23 cellular contexts compared by ENCODE assay signal in genomic region chr5:139905401-139905800, GRCh38.
A peak's percentile ranks its signal among the peaks of the same experiment; 100 is the strongest.
DNase-seq lines count a peak whose midpoint lies in the region; ATAC-seq and TF ChIP-seq lines count a peak whose summit lies in the region.
"Had no signal": no experiment of that assay in that cellular context is flagged by ENCODE, and none has a peak within 500 bp of the region (broad histone marks: within the 10 kb centered on the region; RNA-seq: fewer than 3 reads in every experiment).

No MANE protein-coding gene starts in this region.

- H3K14ac ChIP-seq in H9 (ENCODE audit: insufficient read depth, low read length), result no peak overlapping the region

- H3K27ac Mint-ChIP-seq in H9 (no peak overlapping the region), mesothelial cell of epicardium (no peak overlapping the region)
- H3K27ac Mint-ChIP-seq: activated naive CD4-positive, alpha-beta T cell treated with anti-CD3 and anti-CD28 coated beads, Interleukin-2, amount 50 U/mL, for 72 hours; activated T-helper 17 cell treated with anti-CD3 and anti-CD28 coated beads, Interleukin-2, amount 50 U/mL, for 72 hours; naive thymus-derived CD8-positive, alpha-beta T cell; stimulated activated naive B cell treated with anti-CD40 and anti-IgM and Interleukin-4, amounts not matched to agents 10 μg/mL and 1 μg/mL and 100 μg/mL, for 72 hours had no signal

- H3K9me3 ChIP-seq in H9 (ENCODE audit: control insufficient read depth, low read depth, low read length) (no peaks in the 10 kb centered on the region), gastrocnemius medialis (no peaks in the 10 kb centered on the region)
- H3K9me3 ChIP-seq: thoracic aorta had no signal

- no CpG with 5 or more reads among the region's 6 CpGs for WGBS in H9 (ENCODE audit: extremely low coverage, insufficient read length, low lambda C conversion rate)

- no peak overlapping the region for H4K8ac ChIP-seq in H9 (replicated peaks; ENCODE audit: insufficient read length, low read depth, low read length)

- no peak overlapping the region for H2BK5ac ChIP-seq in H9 (ENCODE audit: insufficient read length, low read length)

- H2AK5ac ChIP-seq in H9 (ENCODE audit: insufficient read length, low read length), result no peak overlapping the region

- H3K4me3 Mint-ChIP-seq in H9 (peak overlapping the region; percentile 60 to 76), mesothelial cell of epicardium (peak overlapping the region; percentile 57)
- H3K4me3 Mint-ChIP-seq: activated T-helper 17 cell treated with anti-CD3 and anti-CD28 coated beads, Interleukin-2, amount 50 U/mL, for 72 hours; stimulated activated naive B cell treated with anti-CD40 and anti-IgM and Interleukin-4, amounts not matched to agents 10 μg/mL and 1 μg/mL and 100 μg/mL, for 72 hours had no signal

- H2AFZ ChIP-seq in H9 (ENCODE audit: low read length), result no peak overlapping the region

- no peak overlapping the region for H3K56ac ChIP-seq in H9 (ENCODE audit: insufficient read length, low read depth, low read length)

- H3K18ac ChIP-seq in H9 (ENCODE audit: insufficient read length, low read depth, low read length), result no peak overlapping the region

- no peak overlapping the region for H2BK20ac ChIP-seq in H9 (ENCODE audit: low read depth, low read length, poor library complexity, severe bottlenecking)

- no peak overlapping the region for H4K91ac ChIP-seq in H9 (ENCODE audit: insufficient read length, low read depth, low read length)

- no peaks in the 10 kb centered on the region for H3K79me1 ChIP-seq in H9 (ENCODE audit: insufficient read depth, low read depth, low read length, poor library complexity, severe bottlenecking)

- in situ Hi-C loops in gastrocnemius medialis (cut with MboI; ENCODE audit: low sequenced_read_pairs in 4 of 4), result no loop called here

- no peak overlapping the region for H2BK15ac ChIP-seq in H9 (ENCODE audit: low read depth, low read length)

- H3K36me3 Mint-ChIP-seq in H9 (ENCODE audit: insufficient read depth in 1 of 3, low read depth in 3 of 3), result no peaks in the 10 kb centered on the region; a peak in 1 of 7 replicates
- H3K36me3 Mint-ChIP-seq in mesothelial cell of epicardium, result no peaks in the 10 kb centered on the region
- H3K36me3 Mint-ChIP-seq: activated naive CD4-positive, alpha-beta T cell treated with anti-CD3 and anti-CD28 coated beads, Interleukin-2, amount 50 U/mL, for 72 hours; naive thymus-derived CD8-positive, alpha-beta T cell; stimulated activated naive B cell treated with anti-CD40 and anti-IgM and Interleukin-4, amounts not matched to agents 10 μg/mL and 1 μg/mL and 100 μg/mL, for 72 hours had no signal

- no peak overlapping the region for H3K27ac ChIP-seq in H9 (ENCODE audit: insufficient read length, low read depth, low read length)
- H3K27ac ChIP-seq in coronary artery, result no peak overlapping the region
- no peak overlapping the region for H3K27ac ChIP-seq in gastrocnemius medialis
- H3K27ac ChIP-seq: thoracic aorta had no signal

- H4K20me1 ChIP-seq in H9 (ENCODE audit: control insufficient read depth, insufficient read depth, insufficient read length), result no peaks in the 10 kb centered on the region

- TF ChIP-seq CTCF in H9 (conservative IDR thresholded peaks at IDR 0.05), result no peak
- no peak for TF ChIP-seq CTCF in coronary artery (IDR thresholded peaks at IDR 0.05)
- no peak for TF ChIP-seq CTCF in mesothelial cell of epicardium (IDR thresholded peaks at IDR 0.05; ENCODE audit: unreplicated experiment)
- no peak for TF ChIP-seq CTCF in gastrocnemius medialis (IDR thresholded peaks at IDR 0.05 in 4 of 5, conservative IDR thresholded peaks at IDR 0.05 in 1 of 5)

- no peak overlapping the region for H3K4ac ChIP-seq in H9 (ENCODE audit: low read depth, low read length)

- DNase-seq in H9 (no peak), coronary artery (ENCODE audit: low spot score) (no peak), mesothelial cell of epicardium (ENCODE audit: low spot score in 2 of 2, unreplicated experiment in 2 of 2) (no peak), gastrocnemius medialis (no peak), NCI-H187 (lab: John Stamatoyannopoulos, UW) (no peak), NCI-H1694 treated with DMSO at 0.1 percent for 48 hours (lab: John Stamatoyannopoulos, UW) (no peak)
- no peak for DNase-seq in activated CD4-positive, alpha-beta T cell treated with anti-CD3 and anti-CD28 coated beads, Interleukin-2, amount 50 U/mL, for 4 hours
- DNase-seq: activated CD4-positive, alpha-beta T cell treated with anti-CD3 and anti-CD28 coated beads for 4 hours; effector CD4-positive, alpha-beta T cell; erythroblast; kidney glomerular epithelial cell; mesenchymal stem cell; NCI-H1048; NCI-H2081; NCI-H345; PC-3; SIG-M5; stimulated activated naive B cell treated with anti-CD40 and anti-IgM and Interleukin-4, amounts not matched to agents 10 μg/mL and 1 μg/mL and 100 μg/mL, for 72 hours had no signal

- no peak overlapping the region for H2BK120ac ChIP-seq in H9 (ENCODE audit: low read depth, low read length, poor library complexity, severe bottlenecking)

- H3K4me1 Mint-ChIP-seq in H9, result peaks cover 7 to 13% of the 10 kb centered on the region in 2 experiments
- peaks cover 14% of the 10 kb centered on the region for H3K4me1 Mint-ChIP-seq in mesothelial cell of epicardium
- H3K4me1 Mint-ChIP-seq: activated T-helper 17 cell treated with anti-CD3 and anti-CD28 coated beads, Interleukin-2, amount 50 U/mL, for 72 hours had no signal

- no peak overlapping the region for H3K23ac ChIP-seq in H9 (ENCODE audit: insufficient read length, low read depth, low read length)

- intact Hi-C loops in gastrocnemius medialis (cut with DNase I; ENCODE audit: low total_unique reads), result loop anchor here (2.0 to 5.0 kb wide), 2 partner anchors 42 to 63 kb away; no protein-coding TSS in a partner anchor

- H4K5ac ChIP-seq in H9 (ENCODE audit: insufficient read length, low read depth, low read length), result no peak overlapping the region

- TF ChIP-seq POLR2A in gastrocnemius medialis (IDR thresholded peaks at IDR 0.05), result no peak

- H3K4me3 ChIP-seq in coronary artery (peak overlapping the region; percentile 70), gastrocnemius medialis (peak overlapping the region; percentile 53 to 76 (median 62))

- H3K79me2 ChIP-seq in H9 (ENCODE audit: insufficient read depth, low read length), result no peaks in the 10 kb centered on the region

- peaks cover 46% of the 10 kb centered on the region for H3K27me3 Mint-ChIP-seq in H9 (ENCODE audit: low read depth)
- H3K27me3 Mint-ChIP-seq in mesothelial cell of epicardium (ENCODE audit: low read depth), result peaks cover 50% of the 10 kb centered on the region

- no peak overlapping the region for H3T11ph ChIP-seq in H9 (ENCODE audit: low read length)

- H3K36me3 ChIP-seq in gastrocnemius medialis, result no peaks in the 10 kb centered on the region
- H3K36me3 ChIP-seq: thoracic aorta had no signal

- H3K23me2 ChIP-seq in H9 (ENCODE audit: insufficient read length, low read depth, low read length, poor library complexity, severe bottlenecking), result peaks cover 14% of the 10 kb centered on the region

- H2BK12ac ChIP-seq in H9 (ENCODE audit: insufficient read length, low read depth, low read length), result no peak overlapping the region

- no peak overlapping the region for H3K9ac ChIP-seq in H9 (ENCODE audit: extremely low read depth, insufficient read length, low read length)

- no peak for ATAC-seq in gastrocnemius medialis
- ATAC-seq in HG02678 (IDR thresholded peaks at IDR 0.05; ENCODE audit: unreplicated experiment), result no peak
- ATAC-seq: activated naive CD4-positive, alpha-beta T cell treated with anti-CD3 and anti-CD28 coated beads, Interleukin-2, amount 50 U/mL, for 72 hours; activated T-helper 17 cell treated with anti-CD3 and anti-CD28 coated beads, Interleukin-2, amount 50 U/mL, for 72 hours; naive thymus-derived CD8-positive, alpha-beta T cell; PC-3; stimulated activated naive B cell treated with anti-CD40 and anti-IgM and Interleukin-4, amounts not matched to agents 10 μg/mL and 1 μg/mL and 100 μg/mL, for 72 hours had no signal

- H3K4me2 ChIP-seq in H9 (ENCODE audit: insufficient read depth, insufficient read length, low read length), result peak overlapping the region; percentile 53

- H3K4me1 ChIP-seq in H9 (ENCODE audit: insufficient read depth, low read length) (no peaks in the 10 kb centered on the region), gastrocnemius medialis (peaks cover 12 to 26% of the 10 kb centered on the region in 2 donors)

- no peaks in the 10 kb centered on the region for H3K9me3 Mint-ChIP-seq in H9
- H3K9me3 Mint-ChIP-seq in mesothelial cell of epicardium, result no peaks in the 10 kb centered on the region
- H3K9me3 Mint-ChIP-seq: activated naive CD4-positive, alpha-beta T cell treated with anti-CD3 and anti-CD28 coated beads, Interleukin-2, amount 50 U/mL, for 72 hours; activated T-helper 17 cell treated with anti-CD3 and anti-CD28 coated beads, Interleukin-2, amount 50 U/mL, for 72 hours; naive thymus-derived CD8-positive, alpha-beta T cell; stimulated activated naive B cell treated with anti-CD40 and anti-IgM and Interleukin-4, amounts not matched to agents 10 μg/mL and 1 μg/mL and 100 μg/mL, for 72 hours had no signal

- H3K27me3 ChIP-seq in H9 (ENCODE audit: insufficient read depth, low read length) (peaks cover 41% of the 10 kb centered on the region), gastrocnemius medialis (no peaks in the 10 kb centered on the region)
